9 cellular contexts compared by ENCODE assay signal in the genomic region with DNA sequence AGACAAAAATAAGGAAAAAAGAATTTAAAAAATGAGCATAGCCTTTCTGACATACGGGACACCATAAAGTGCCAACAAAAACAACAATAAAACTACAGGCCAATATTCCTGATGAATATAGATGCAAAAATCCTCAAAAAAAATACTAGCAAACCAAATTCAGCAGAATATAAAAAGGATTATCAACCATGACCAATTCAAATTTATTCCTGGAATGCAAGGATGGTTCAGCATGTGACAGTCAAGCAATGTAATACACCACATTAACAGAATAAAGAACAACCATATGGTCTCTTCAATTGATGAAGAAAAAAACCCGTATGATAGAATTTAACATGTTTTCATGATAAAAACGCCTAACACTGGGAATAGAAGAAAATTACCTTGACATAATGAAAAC.
"Had no signal": no experiment of that assay in that cellular context is flagged by ENCODE, and none has a peak within 500 bp of the region (broad histone marks: within the 10 kb centered on the region; RNA-seq: fewer than 3 reads in every experiment).

No MANE protein-coding gene starts in this region.

- FAIRE-seq: HepG2, HTR-8/SVneo had no signal

- H3K4me2 ChIP-seq: KMS-11 had no signal

- H3K27ac ChIP-seq: HL-60, KMS-11 had no signal

- H3K9ac ChIP-seq: KMS-11 had no signal

- ATAC-seq: HepG2 had no signal

- DNase-seq: IMR-90, Karpas-422, Kasumi-1, KBM-7, KG1 had no signal
